Comparison of ENCODE assay signal across 14 cellular contexts in genomic region chr9:107039546-107039945, GRCh38.
DNase-seq lines count a peak whose midpoint lies in the region; TF ChIP-seq lines count a peak whose summit lies in the region.
"Had no signal": no experiment of that assay in that cellular context is flagged by ENCODE, and none has a peak within 500 bp of the region (broad histone marks: within the 10 kb centered on the region; RNA-seq: fewer than 3 reads in every experiment).

No MANE protein-coding gene starts in this region.

- no peak overlapping the region for H3K9ac ChIP-seq in endodermal cell (ENCODE audit: extremely low read depth, low read length, poor library complexity, severe bottlenecking)

- no peak overlapping the region for H3K27ac Mint-ChIP-seq in endodermal cell

- H3K79me2 ChIP-seq in hepatocyte: no peaks in the 10 kb centered on the region

- H2AFZ ChIP-seq in hepatocyte: no peak overlapping the region

- H3K4me3 ChIP-seq in endodermal cell (ENCODE audit: low read length): no peak overlapping the region
- no peak overlapping the region for H3K4me3 ChIP-seq in retinal pigment epithelial cell (ENCODE audit: low read length)
- no peak overlapping the region for H3K4me3 ChIP-seq in hepatocyte
- H3K4me3 ChIP-seq: sigmoid colon, SJSA1 had no signal

- no peak overlapping the region for H3K4me3 Mint-ChIP-seq in endodermal cell
- H3K4me3 Mint-ChIP-seq: activated T-cell treated with anti-CD3 and anti-CD28 coated beads, Interleukin-2, amount 50 U/mL, for 4 hours had no signal

- H3K36me3 Mint-ChIP-seq in endodermal cell (ENCODE audit: low read depth): no peaks in the 10 kb centered on the region

- H3K4me1 ChIP-seq in endodermal cell (ENCODE audit: control insufficient read depth, insufficient read depth, low read length) (no peaks in the 10 kb centered on the region), hepatocyte (ENCODE audit: insufficient read depth) (no peaks in the 10 kb centered on the region)

- DNase-seq in DMS53 (lab: John Stamatoyannopoulos, UW): peak; percentile 18
- DNase-seq in DMS53 treated with DMSO at 0.1 percent for 48 hours (lab: John Stamatoyannopoulos, UW; ENCODE audit: unreplicated experiment): no peak
- DNase-seq in NCI-H524 treated with DMSO at 0.1 percent for 48 hours (lab: John Stamatoyannopoulos, UW): peak; percentile 21
- DNase-seq in endodermal cell: no peak
- peak; percentile 41 for DNase-seq in retinal pigment epithelial cell (ENCODE audit: low read depth)
- no peak for DNase-seq in Ammon's horn (ENCODE audit: low spot score)
- no peak for DNase-seq in hepatocyte (ENCODE audit: low spot score)
- DNase-seq in stimulated activated CD8-positive, alpha-beta memory T cell treated with anti-CD3 and anti-CD28 coated beads, Interleukin-4, amount 100 ng/mL, for 48 hours: no peak
- DNase-seq: activated T-cell treated with anti-CD3 and anti-CD28 coated beads, Interleukin-2, amount 50 U/mL, for 4 hours; anterior cingulate cortex; GF-D8; NCI-H226; sigmoid colon had no signal

- no peaks in the 10 kb centered on the region for H3K9me3 Mint-ChIP-seq in endodermal cell
- H3K9me3 Mint-ChIP-seq: activated T-cell treated with anti-CD3 and anti-CD28 coated beads, Interleukin-2, amount 50 U/mL, for 4 hours had no signal

- H3K9me3 ChIP-seq in endodermal cell (ENCODE audit: control insufficient read depth, low read length): no peaks in the 10 kb centered on the region
- no peaks in the 10 kb centered on the region for H3K9me3 ChIP-seq in hepatocyte (ENCODE audit: low read depth)
- H3K9me3 ChIP-seq: sigmoid colon, SJSA1 had no signal

- H3K4me1 Mint-ChIP-seq in endodermal cell: peaks cover 3% of the 10 kb centered on the region

- no peak for TF ChIP-seq CTCF in endodermal cell (conservative IDR thresholded peaks at IDR 0.05)
- TF ChIP-seq CTCF in retinal pigment epithelial cell (conservative IDR thresholded peaks at IDR 0.05; ENCODE audit: low read depth, low read length): no peak
- TF ChIP-seq CTCF in hepatocyte (IDR thresholded peaks at IDR 0.05; ENCODE audit: poor library complexity): no peak

- H3K4me2 ChIP-seq in hepatocyte: no peak overlapping the region

- H3K9me2 ChIP-seq in hepatocyte (replicated peaks; ENCODE audit: insufficient read depth): no peaks in the 10 kb centered on the region

- H3K27me3 ChIP-seq in endodermal cell (ENCODE audit: control insufficient read depth, insufficient read depth, low read length, poor library complexity, severe bottlenecking) (no peaks in the 10 kb centered on the region), hepatocyte (no peaks in the 10 kb centered on the region)
- H3K27me3 ChIP-seq: sigmoid colon, SJSA1 had no signal

- no peaks in the 10 kb centered on the region for H4K20me1 ChIP-seq in hepatocyte (ENCODE audit: insufficient read depth, poor library complexity, severe bottlenecking)

- no peaks in the 10 kb centered on the region for H3K27me3 Mint-ChIP-seq in endodermal cell (ENCODE audit: insufficient read depth)

- peak overlapping the region; percentile 71 for H3K27ac ChIP-seq in endodermal cell (ENCODE audit: low read depth, low read length)
- H3K27ac ChIP-seq in hepatocyte: no peak overlapping the region
- H3K27ac ChIP-seq: sigmoid colon, SJSA1 had no signal

- 89% methylated on average over 4 of the region's 4 CpGs; no CpG with 5 or more reads in 1 of the 2 experiments for WGBS in endodermal cell (ENCODE audit: insufficient coverage in 1 of 2, insufficient read length in 1 of 2), 2 experiments
- WGBS in hepatocyte (ENCODE audit: low lambda C conversion rate, missing lambda C conversion rate): 53% methylated on average over 4 of the region's 4 CpGs

- H3K36me3 ChIP-seq in endodermal cell (ENCODE audit: control insufficient read depth, insufficient read depth, low read length) (no peaks in the 10 kb centered on the region), hepatocyte (replicated peaks; ENCODE audit: insufficient read depth, low read depth) (no peaks in the 10 kb centered on the region)
- H3K36me3 ChIP-seq: sigmoid colon, SJSA1 had no signal

Comparison
In these comparisons a context has a peak if more than half of its experiments do, and no peak if none do; other contexts are left out.
1. DNase-seq: peak in DMS53 (single experiment), NCI-H524 treated with DMSO at 0.1 percent for 48 hours (single experiment) and retinal pigment epithelial cell (single experiment); none in DMS53 treated with DMSO at 0.1 percent for 48 hours (single experiment), endodermal cell (single experiment), Ammon's horn (single experiment), hepatocyte (single experiment) and stimulated activated CD8-positive, alpha-beta memory T cell treated with anti-CD3 and anti-CD28 coated beads, Interleukin-4, amount 100 ng/mL, for 48 hours (single experiment).